Comparison of ENCODE assay signal across 11 cellular contexts in genomic region chr6:155524249-155524651, GRCh38.
DNase-seq lines count a peak whose midpoint lies in the region; ATAC-seq and TF ChIP-seq lines count a peak whose summit lies in the region.
"Had no signal": no experiment of that assay in that cellular context is flagged by ENCODE, and none has a peak within 500 bp of the region (broad histone marks: within the 10 kb centered on the region; RNA-seq: fewer than 3 reads in every experiment).

No MANE protein-coding gene starts in this region.

- intact Hi-C loops in Calu3 (cut with micrococcal nuclease; ENCODE audit: unreplicated experiment) (no loop called here), PC-9 (cut with micrococcal nuclease; ENCODE audit: unreplicated experiment) (no loop called here), head of caudate nucleus (cut with DNase I) (no loop called here)

- peaks cover 29% of the 10 kb centered on the region for H3K4me1 Mint-ChIP-seq in Calu3 (ENCODE audit: low read depth, unreplicated experiment)
- H3K4me1 Mint-ChIP-seq in activated naive CD8-positive, alpha-beta T cell (ENCODE audit: low read depth), result peaks cover 18% of the 10 kb centered on the region

- no peaks in the 10 kb centered on the region for H3K9me3 ChIP-seq in PC-9 (ENCODE audit: insufficient read depth, low read depth)
- H3K9me3 ChIP-seq: HAP-1 had no signal

- no peaks in the 10 kb centered on the region for H3K27me3 Mint-ChIP-seq in Calu3 (ENCODE audit: unreplicated experiment)
- H3K27me3 Mint-ChIP-seq in activated naive CD8-positive, alpha-beta T cell, result no peaks in the 10 kb centered on the region
- H3K27me3 Mint-ChIP-seq: dendritic cell treated with granulocyte-macrophage colony-stimulating factor and Interleukin-4, amounts not matched to agents 40 ng/mL and 50 ng/mL, for 4 days had no signal

- no peak overlapping the region for H3K4me3 ChIP-seq in PC-9
- H3K4me3 ChIP-seq: HAP-1 had no signal

- peaks cover 14% of the 10 kb centered on the region for H3K4me1 ChIP-seq in PC-9 (replicated peaks; ENCODE audit: insufficient read depth)

- peaks cover 5% of the 10 kb centered on the region for H3K9me3 Mint-ChIP-seq in Calu3 (ENCODE audit: low read depth, unreplicated experiment)
- H3K9me3 Mint-ChIP-seq in activated naive CD8-positive, alpha-beta T cell (ENCODE audit: low read depth), result no peaks in the 10 kb centered on the region

- H3K79me2 ChIP-seq in PC-9 (ENCODE audit: low read depth), result no peaks in the 10 kb centered on the region

- DNase-seq in Calu3, result no peak
- peak; percentile 48 for DNase-seq in HS-5 (ENCODE audit: low read depth)
- DNase-seq in kidney glomerular epithelial cell (lab: John Stamatoyannopoulos, UW), result peak; percentile 2
- no peak for DNase-seq in PC-9
- no peak for DNase-seq in SW480 (ENCODE audit: low spot score)
- DNase-seq in head of caudate nucleus, result no peak
- DNase-seq: NCI-H187 treated with DMSO at 0.1 percent for 48 hours had no signal

- no peak overlapping the region for H3K27ac ChIP-seq in PC-9

- no peak overlapping the region for H3K4me3 Mint-ChIP-seq in Calu3 (ENCODE audit: low read depth, unreplicated experiment)
- H3K4me3 Mint-ChIP-seq in activated naive CD8-positive, alpha-beta T cell, result no peak overlapping the region
- H3K4me3 Mint-ChIP-seq: dendritic cell treated with granulocyte-macrophage colony-stimulating factor and Interleukin-4, amounts not matched to agents 40 ng/mL and 50 ng/mL, for 4 days had no signal

- POLR2A ChIA-PET in PC-9 (lab: Charles Lee; ENCODE audit: unreplicated experiment), result no interaction called here

- TF ChIP-seq CTCF in Calu3 (IDR thresholded peaks at IDR 0.05; ENCODE audit: unreplicated experiment), result no peak
- no peak for TF ChIP-seq CTCF in PC-9 (conservative IDR thresholded peaks at IDR 0.05)

- H3K27me3 ChIP-seq in PC-9 (ENCODE audit: insufficient read depth, low read depth), result no peaks in the 10 kb centered on the region

- H2AFZ ChIP-seq in PC-9, result no peak overlapping the region

- no peaks in the 10 kb centered on the region for H4K20me1 ChIP-seq in PC-9 (ENCODE audit: insufficient read depth)

- no peaks in the 10 kb centered on the region for H3K9me2 ChIP-seq in PC-9 (ENCODE audit: insufficient read depth)

- CTCF ChIA-PET in Calu3 (lab: Charles Lee), result no interaction called here
- CTCF ChIA-PET in PC-9 (lab: Charles Lee), result no interaction called here

- H3K27ac Mint-ChIP-seq in Calu3 (ENCODE audit: unreplicated experiment), result peak overlapping the region; percentile 61
- H3K27ac Mint-ChIP-seq in activated naive CD8-positive, alpha-beta T cell, result peak overlapping the region; percentile 88
- H3K27ac Mint-ChIP-seq: dendritic cell treated with granulocyte-macrophage colony-stimulating factor and Interleukin-4, amounts not matched to agents 40 ng/mL and 50 ng/mL, for 4 days had no signal

- ATAC-seq in GM18907 (IDR thresholded peaks at IDR 0.05; ENCODE audit: unreplicated experiment), result no peak

- H3K4me2 ChIP-seq in PC-9, result no peak overlapping the region

- BruUV-seq in Calu3 (replicated peaks; lab: Mats Ljungman, UMichigan) (no TSS peak), PC-9 (replicated peaks; lab: Mats Ljungman, UMichigan) (no TSS peak)

- H3K36me3 ChIP-seq in PC-9 (ENCODE audit: low read depth), result no peaks in the 10 kb centered on the region
- H3K36me3 ChIP-seq: HAP-1 had no signal

- H3K36me3 Mint-ChIP-seq in Calu3 (ENCODE audit: insufficient read depth, unreplicated experiment), result peaks cover 5% of the 10 kb centered on the region
- H3K36me3 Mint-ChIP-seq in activated naive CD8-positive, alpha-beta T cell, result no peaks in the 10 kb centered on the region

- H3F3A ChIP-seq in PC-9 (ENCODE audit: insufficient read depth, low read depth), result 0 out of 2 replicates have a peak, but pooled peaks cover 7% of the 10 kb centered on the region

Comparison
In these comparisons a context has a peak if more than half of its experiments do, and no peak if none do; other contexts are left out.
1. DNase-seq: peak in HS-5 (single experiment) and kidney glomerular epithelial cell (single experiment); none in Calu3 (single experiment), PC-9 (0 of 2), SW480 (single experiment) and head of caudate nucleus (0 of 42).